16 cellular contexts compared by ENCODE assay signal in the genomic region with DNA sequence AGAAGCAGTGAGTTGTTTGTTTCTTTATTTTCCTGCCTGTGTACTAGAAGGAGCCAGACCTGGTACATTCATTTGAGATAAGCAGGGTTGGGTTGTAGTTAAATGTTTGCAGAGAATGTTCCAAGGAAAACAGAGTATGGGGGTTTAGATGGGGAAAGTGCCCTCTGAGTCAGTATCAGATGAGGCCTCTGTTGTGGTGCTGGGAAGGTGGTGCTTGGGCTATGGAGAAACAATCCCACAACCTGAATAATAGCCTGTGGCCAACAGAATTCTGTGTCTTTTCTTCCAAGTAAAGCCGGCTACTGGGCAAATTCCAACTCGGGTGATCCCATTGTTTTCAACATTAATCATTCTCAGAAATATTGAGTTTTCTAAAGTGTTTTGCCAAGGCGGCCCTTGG.
"Had no signal": no experiment of that assay in that cellular context is flagged by ENCODE, and none has a peak within 500 bp of the region (broad histone marks: within the 10 kb centered on the region; RNA-seq: fewer than 3 reads in every experiment).

No MANE protein-coding gene starts in this region.

- H3K27ac Mint-ChIP-seq: activated CD4-positive, alpha-beta T cell treated with anti-CD3 and anti-CD28 coated beads for 36 hours; activated CD8-positive, alpha-beta T cell treated with anti-CD3 and anti-CD28 coated beads for 36 hours; activated naive CD4-positive, alpha-beta T cell treated with anti-CD3 and anti-CD28 coated beads, Interleukin-2, amount 50 U/mL, for 24 hours; mesothelial cell of epicardium had no signal

- ATAC-seq: activated CD4-positive, alpha-beta T cell treated with anti-CD3 and anti-CD28 coated beads for 36 hours; activated CD8-positive, alpha-beta T cell treated with anti-CD3 and anti-CD28 coated beads for 36 hours; sciatic nerve had no signal

- DNase-seq: activated CD4-positive, alpha-beta T cell treated with anti-CD3 and anti-CD28 coated beads for 36 hours; activated CD8-positive, alpha-beta T cell treated with anti-CD3 and anti-CD28 coated beads for 36 hours; activated effector memory CD4-positive, alpha-beta T cell treated with anti-CD3 and anti-CD28 coated beads, Interleukin-2, amount 50 U/mL, for 16 hours; activated T-cell treated with anti-CD3 and anti-CD28 coated beads, Interleukin-2, amount 50 U/mL, for 48 hours; amniotic stem cell; erythroblast; hippocampal formation; kidney; spleen; stomach; T1000 had no signal

- H3K4me1 Mint-ChIP-seq: activated naive CD4-positive, alpha-beta T cell treated with anti-CD3 and anti-CD28 coated beads, Interleukin-2, amount 50 U/mL, for 24 hours had no signal

- H3K4me3 ChIP-seq: prostate gland, spleen, stomach, thoracic aorta had no signal

- H3K36me3 Mint-ChIP-seq: activated naive CD4-positive, alpha-beta T cell treated with anti-CD3 and anti-CD28 coated beads, Interleukin-2, amount 50 U/mL, for 24 hours; mesothelial cell of epicardium had no signal

- H3K9me3 Mint-ChIP-seq: activated CD8-positive, alpha-beta T cell treated with anti-CD3 and anti-CD28 coated beads for 36 hours; activated naive CD4-positive, alpha-beta T cell treated with anti-CD3 and anti-CD28 coated beads, Interleukin-2, amount 50 U/mL, for 24 hours; mesothelial cell of epicardium had no signal

- H3K4me3 Mint-ChIP-seq: activated CD4-positive, alpha-beta T cell treated with anti-CD3 and anti-CD28 coated beads for 36 hours; activated CD8-positive, alpha-beta T cell treated with anti-CD3 and anti-CD28 coated beads for 36 hours; activated naive CD4-positive, alpha-beta T cell treated with anti-CD3 and anti-CD28 coated beads, Interleukin-2, amount 50 U/mL, for 24 hours; mesothelial cell of epicardium had no signal
